23 cellular contexts compared by ENCODE assay signal in the genomic region with DNA sequence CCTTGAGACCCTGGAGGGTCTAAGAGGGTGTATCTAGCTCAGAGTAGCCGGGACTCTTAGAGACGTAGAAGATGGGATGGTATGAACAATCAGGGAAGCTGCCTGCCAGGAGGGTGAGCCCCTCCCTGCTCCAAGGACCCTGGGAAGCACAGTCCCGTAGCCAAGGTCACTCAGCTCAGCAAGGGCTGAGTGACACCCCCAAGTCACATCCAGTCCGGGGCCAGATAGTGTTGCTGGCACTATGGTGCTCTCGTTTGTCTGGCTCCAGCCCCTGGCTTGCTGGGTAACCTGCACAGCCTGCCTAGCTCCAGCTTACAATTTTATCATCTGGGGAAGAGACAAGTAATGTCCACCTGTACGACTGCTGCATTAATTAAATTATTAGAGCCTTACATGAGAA. TPM values are rescaled to one million over a fixed set of nuclear protein-coding genes. Genes with fewer than 3 reads are reported as not detected.
"Had no signal": no experiment of that assay in that cellular context is flagged by ENCODE, and none has a peak within 500 bp of the region (broad histone marks: within the 10 kb centered on the region; RNA-seq: fewer than 3 reads in every experiment).

No MANE protein-coding gene starts in this region.

- ATAC-seq: activated CD4-positive, alpha-beta T cell treated with anti-CD3 and anti-CD28 coated beads for 36 hours; activated CD8-positive, alpha-beta T cell treated with anti-CD3 and anti-CD28 coated beads, Interleukin-2, amount 10 ng/mL, durations not matched to agents 7 days and 5 days; PC-3 had no signal

- H3K36me3 ChIP-seq: adrenal gland, Peyer's patch had no signal

- H3K4me3 ChIP-seq: adrenal gland, Peyer's patch had no signal

- H3K27ac ChIP-seq: adrenal gland, KMS-11, Peyer's patch had no signal

- H3K27me3 ChIP-seq: adrenal gland, Peyer's patch had no signal

- FAIRE-seq: bronchial epithelial cell, TTC549 had no signal

- H3K9me3 ChIP-seq: adrenal gland, Peyer's patch had no signal

- H3K4me1 ChIP-seq: adrenal gland, Peyer's patch had no signal

- H3K4me2 ChIP-seq: KMS-11 had no signal

- DNase-seq: activated CD4-positive, alpha-beta T cell treated with anti-CD3 and anti-CD28 coated beads for 36 hours; activated CD4-positive, alpha-beta T cell treated with anti-CD3 and anti-CD28 coated beads, Interleukin-2, amount 10 ng/mL, durations not matched to agents 7 days and 5 days; activated CD4-positive, alpha-beta T cell treated with anti-CD3 and anti-CD28 coated beads, Interleukin-2, amount 50 U/mL, for 48 hours; activated CD8-positive, alpha-beta T cell treated with anti-CD3 and anti-CD28 coated beads, Interleukin-2, amount 10 ng/mL, durations not matched to agents 7 days and 5 days; activated gamma-delta T cell; activated naive CD4-positive, alpha-beta T cell treated with Interleukin-2 at 50 U/mL for 16 hours; MM.1S; MV-4-11; NCI-H1092; NCI-H1436 treated with DMSO at 0.1 percent for 48 hours; NCI-H1694 treated with DMSO at 0.1 percent for 48 hours; NCI-H2029; NCI-H345; NCI-H524 treated with DMSO at 0.1 percent for 48 hours; NK-92 treated with Interleukin-12 subunit alpha and Interleukin-12 subunit beta, amount 100 ng/mL, for 24 hours; PC-3; Peyer's patch; RPMI8226 had no signal

RNA-seq across cellular contexts. Expression of a gene that starts 22.3 kb away (rescaled TPM):
- total RNA-seq: NCI-H460, PC-3 had no signal
